In genomic region chr18:22964116-22964515, GRCh38 we compare ENCODE assay signal across 19 cellular contexts. TPM values are rescaled to one million over a fixed set of nuclear protein-coding genes. Genes with fewer than 3 reads are reported as not detected.
DNase-seq lines count a peak whose midpoint lies in the region; ATAC-seq and TF ChIP-seq lines count a peak whose summit lies in the region.
"Had no signal": no experiment of that assay in that cellular context is flagged by ENCODE, and none has a peak within 500 bp of the region (broad histone marks: within the 10 kb centered on the region; RNA-seq: fewer than 3 reads in every experiment).

No MANE protein-coding gene starts in this region.

- H3K36me3 Mint-ChIP-seq in activated naive CD4-positive, alpha-beta T cell treated with anti-CD3 and anti-CD28 coated beads for 36 hours (ENCODE audit: low read depth), result peaks cover 30% of the 10 kb centered on the region
- H3K36me3 Mint-ChIP-seq: CD8-positive, alpha-beta T cell had no signal

- peak overlapping the region; percentile 53 for H3K27ac Mint-ChIP-seq in activated naive CD4-positive, alpha-beta T cell treated with anti-CD3 and anti-CD28 coated beads for 36 hours
- H3K27ac Mint-ChIP-seq: CD8-positive, alpha-beta T cell had no signal

- ATAC-seq in GM21515 (IDR thresholded peaks at IDR 0.05; ENCODE audit: unreplicated experiment), result no peak
- ATAC-seq: CD8-positive, alpha-beta T cell; Right ventricle myocardium inferior had no signal

- intact Hi-C loops in activated naive CD4-positive, alpha-beta T cell treated with anti-CD3 and anti-CD28 coated beads for 36 hours (cut with micrococcal nuclease), result no loop called here

- peaks cover 5% of the 10 kb centered on the region for H3K4me1 Mint-ChIP-seq in activated naive CD4-positive, alpha-beta T cell treated with anti-CD3 and anti-CD28 coated beads for 36 hours (ENCODE audit: low read depth)

- CTCF ChIA-PET in activated naive CD4-positive, alpha-beta T cell treated with anti-CD3 and anti-CD28 coated beads for 36 hours (lab: Charles Lee), result no interaction called here

- H3K4me3 Mint-ChIP-seq in activated naive CD4-positive, alpha-beta T cell treated with anti-CD3 and anti-CD28 coated beads for 36 hours, result no peak overlapping the region
- H3K4me3 Mint-ChIP-seq: CD8-positive, alpha-beta T cell had no signal

- no peaks in the 10 kb centered on the region for H3K27me3 Mint-ChIP-seq in activated naive CD4-positive, alpha-beta T cell treated with anti-CD3 and anti-CD28 coated beads for 36 hours (ENCODE audit: low read depth)

- H3K4me3 ChIP-seq in choroid plexus epithelial cell (ENCODE audit: low read depth, low read length), result no peak overlapping the region
- H3K4me3 ChIP-seq: BLaER1, GM23248, Peyer's patch had no signal

- no peaks in the 10 kb centered on the region for H3K9me3 Mint-ChIP-seq in activated naive CD4-positive, alpha-beta T cell treated with anti-CD3 and anti-CD28 coated beads for 36 hours
- H3K9me3 Mint-ChIP-seq: CD8-positive, alpha-beta T cell had no signal

- DNase-seq in activated naive CD4-positive, alpha-beta T cell treated with anti-CD3 and anti-CD28 coated beads for 36 hours, result no peak
- no peak for DNase-seq in activated naive CD4-positive, alpha-beta T cell (lab: John Stamatoyannopoulos, UW)
- DNase-seq in NCI-H226 (peak; percentile 14), choroid plexus epithelial cell (ENCODE audit: low read depth) (peak; percentile 5), GM03348 (ENCODE audit: low spot score) (no peak), NCI-H69 (lab: John Stamatoyannopoulos, UW) (no peak)
- DNase-seq: CD8-positive, alpha-beta T cell; DMS79 treated with DMSO at 0.1 percent for 48 hours; GF-D8; GM23248; Karpas-422; MM.1S; NCI-H1092 treated with DMSO at 0.1 percent for 48 hours; NCI-H2081 treated with DMSO at 0.1 percent for 48 hours; NCI-H524; Peyer's patch had no signal

- no peak for TF ChIP-seq CTCF in choroid plexus epithelial cell (conservative IDR thresholded peaks at IDR 0.05; ENCODE audit: low read depth, low read length)

RNA-seq across cellular contexts. Expression of gene RBBP8, which starts 31.0 kb away (rescaled TPM):
- 10 to 100 TPM; 77.7 to 83.7 TPM for total RNA-seq in activated naive CD4-positive, alpha-beta T cell treated with anti-CD3 and anti-CD28 coated beads for 36 hours

Comparison
In these comparisons a context has a peak if more than half of its experiments do, and no peak if none do; other contexts are left out.
1. DNase-seq: peak in NCI-H226 (single experiment) and choroid plexus epithelial cell (single experiment); none in activated naive CD4-positive, alpha-beta T cell treated with anti-CD3 and anti-CD28 coated beads for 36 hours (single experiment), activated naive CD4-positive, alpha-beta T cell (0 of 4), GM03348 (single experiment) and NCI-H69 (single experiment).